ENCODE assay signal across 20 cellular contexts in the genomic region with DNA sequence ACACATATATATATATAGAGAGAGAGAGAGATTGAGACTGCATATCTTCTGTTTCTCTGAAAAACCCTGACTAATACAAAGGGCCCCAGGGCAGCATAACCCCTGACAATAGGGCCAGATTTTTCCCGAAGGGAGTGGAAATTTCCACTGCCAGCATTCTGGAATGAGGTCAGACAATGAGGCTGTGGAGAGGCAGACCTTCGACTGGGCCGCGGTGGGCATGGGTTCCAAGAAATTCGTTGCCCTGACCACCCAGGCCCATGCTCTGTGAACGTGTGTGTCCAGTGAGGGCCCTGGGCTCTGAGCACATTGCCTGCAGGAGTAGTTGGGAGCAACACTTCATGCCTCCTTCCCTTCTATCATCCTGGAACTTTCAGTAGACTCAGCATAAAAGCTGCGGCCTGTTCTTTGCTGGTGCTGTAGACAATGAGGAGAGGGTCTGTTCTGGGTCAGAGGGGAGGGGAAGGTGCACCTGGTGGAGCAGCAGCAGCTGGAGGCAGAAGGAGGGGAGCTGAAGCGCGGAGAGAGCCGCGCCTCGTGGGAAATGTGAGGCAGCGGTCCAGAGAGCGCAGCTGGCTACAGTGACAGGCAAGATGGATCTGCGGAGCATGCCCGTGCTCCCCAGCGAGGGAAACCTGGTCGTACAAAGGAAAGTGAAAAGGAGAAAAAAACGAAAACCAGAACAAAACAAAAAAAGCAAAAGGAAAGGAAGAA. TPM values are rescaled to one million over a fixed set of nuclear protein-coding genes. Genes with fewer than 3 reads are reported as not detected.
A peak's percentile ranks its signal among the peaks of the same experiment; 100 is the strongest.
DNase-seq lines count a peak whose midpoint lies in the region; ATAC-seq and TF ChIP-seq lines count a peak whose summit lies in the region.
"Had no signal": no experiment of that assay in that cellular context is flagged by ENCODE, and none has a peak within 500 bp of the region (broad histone marks: within the 10 kb centered on the region; RNA-seq: fewer than 3 reads in every experiment).

No MANE protein-coding gene starts in this region.

- no peaks in the 10 kb centered on the region for H3K27me3 ChIP-seq in heart right ventricle
- H3K27me3 ChIP-seq: Peyer's patch, suprapubic skin had no signal

- DNase-seq in NCI-H82 (lab: John Stamatoyannopoulos, UW) (peak; percentile 64), NCI-H82 treated with DMSO at 0.1 percent for 48 hours (lab: John Stamatoyannopoulos, UW; ENCODE audit: unreplicated experiment) (no peak), NCI-H345 treated with DMSO at 0.1 percent for 48 hours (lab: John Stamatoyannopoulos, UW; ENCODE audit: unreplicated experiment) (peak; percentile 40), heart right ventricle (peak in 1 of 2 donors; percentile 42), sciatic nerve (ENCODE audit: low spot score) (peak; percentile 59), head of caudate nucleus (no peak), cerebellar nuclear complex (lab: John Stamatoyannopoulos, UW) (no peak)
- no peak for DNase-seq in activated CD8-positive, alpha-beta memory T cell treated with anti-CD3 and anti-CD28 coated beads, Interleukin-2, amount 50 U/mL, for 4 hours
- DNase-seq: activated CD8-positive, alpha-beta T cell treated with anti-CD3 and anti-CD28 coated beads, Interleukin-2, amount 10 ng/mL, durations not matched to agents 7 days and 5 days; CD4-positive, alpha-beta memory T cell; Kasumi-1; kidney glomerular epithelial cell; Peyer's patch; posterior cingulate gyrus; WERI-Rb-1 had no signal

- no peak overlapping the region for H3K27ac ChIP-seq in heart right ventricle
- H3K27ac ChIP-seq: Peyer's patch, suprapubic skin, WERI-Rb-1 had no signal

- no peak overlapping the region for H3K4me3 ChIP-seq in heart right ventricle
- H3K4me3 ChIP-seq: GM12878, Peyer's patch, suprapubic skin had no signal

- peak in 6 of 8 donors; percentile 26 to 73 (median 54) for ATAC-seq in heart right ventricle
- peak; percentile 90 for ATAC-seq in sciatic nerve
- ATAC-seq: activated CD8-positive, alpha-beta T cell treated with anti-CD3 and anti-CD28 coated beads, Interleukin-2, amount 10 ng/mL, durations not matched to agents 7 days and 5 days; activated T-helper 17 cell treated with anti-CD3 and anti-CD28 coated beads, Interleukin-2, amount 50 U/mL, for 72 hours; GM12878 had no signal

- intact Hi-C loops in heart right ventricle (cut with DNase I) = no loop called here
- intact Hi-C loops in sciatic nerve (cut with DNase I) = no loop called here
- intact Hi-C loops in head of caudate nucleus (cut with DNase I) = no loop called here

- peaks cover 0 to 6% (median 0%) of the 10 kb centered on the region in 9 donors for H3K4me1 ChIP-seq in heart right ventricle
- H3K4me1 ChIP-seq: Peyer's patch, suprapubic skin had no signal

- no peak for TF ChIP-seq CTCF in heart right ventricle (IDR thresholded peaks at IDR 0.05)

- H3K9me3 ChIP-seq in heart right ventricle = no peaks in the 10 kb centered on the region
- H3K9me3 ChIP-seq: Peyer's patch, suprapubic skin had no signal

- H3K36me3 ChIP-seq in heart right ventricle = no peaks in the 10 kb centered on the region
- H3K36me3 ChIP-seq: Peyer's patch, suprapubic skin, WERI-Rb-1 had no signal

- WGBS in heart right ventricle, 2 donors = 57 to 65% methylated on average over 19 of the region's 19 CpGs

RNA-seq across cellular contexts. Expression of gene CCDC60, which starts 25.6 kb away (rescaled TPM):
- total RNA-seq in heart right ventricle = not detected
- not detected for polyA plus RNA-seq in heart right ventricle
- not detected for total RNA-seq in sciatic nerve
- total RNA-seq: activated CD8-positive, alpha-beta T cell treated with anti-CD3 and anti-CD28 coated beads, Interleukin-2, amount 10 ng/mL, durations not matched to agents 7 days and 5 days; activated T-helper 17 cell treated with anti-CD3 and anti-CD28 coated beads, Interleukin-2, amount 50 U/mL, for 72 hours; CD4-positive, alpha-beta memory T cell; endothelial cell of umbilical vein; glomerular endothelial cell; GM12878; suprapubic skin had no signal
- polyA plus RNA-seq: CD4-positive, alpha-beta memory T cell; endothelial cell of umbilical vein had no signal

Comparison
In these comparisons a context has a peak if more than half of its experiments do, and no peak if none do; other contexts are left out.
1. DNase-seq: peak in NCI-H82 (single experiment), NCI-H345 treated with DMSO at 0.1 percent for 48 hours (single experiment) and sciatic nerve (single experiment); none in NCI-H82 treated with DMSO at 0.1 percent for 48 hours (single experiment), activated CD8-positive, alpha-beta memory T cell treated with anti-CD3 and anti-CD28 coated beads, Interleukin-2, amount 50 U/mL, for 4 hours (single experiment), head of caudate nucleus (0 of 42) and cerebellar nuclear complex (0 of 2).